9 cellular contexts compared by ENCODE assay signal in genomic region chr6:62288562-62288961, GRCh38. TPM values are rescaled to one million over a fixed set of nuclear protein-coding genes. Genes with fewer than 3 reads are reported as not detected.
"Had no signal": no experiment of that assay in that cellular context is flagged by ENCODE, and none has a peak within 500 bp of the region (broad histone marks: within the 10 kb centered on the region; RNA-seq: fewer than 3 reads in every experiment).

No MANE protein-coding gene starts in this region.

- FAIRE-seq: G401.6, GM12878, GM12891, GM12892, GM18507, GM19239 had no signal

- ATAC-seq: GM12878 had no signal

- DNase-seq: GDM1, GF-D8 had no signal

RNA-seq across cellular contexts. Expression of gene KHDRBS2, which starts 2.5 kb away (rescaled TPM):
- total RNA-seq: G401 had no signal
